In genomic region chr10:6494452-6494839, GRCh38 we compare ENCODE assay signal across 18 cellular contexts.
DNase-seq lines count a peak whose midpoint lies in the region; ATAC-seq and TF ChIP-seq lines count a peak whose summit lies in the region.
"Had no signal": no experiment of that assay in that cellular context is flagged by ENCODE, and none has a peak within 500 bp of the region (broad histone marks: within the 10 kb centered on the region; RNA-seq: fewer than 3 reads in every experiment).

No MANE protein-coding gene starts in this region.

- H3K9me3 ChIP-seq in Peyer's patch = no peaks in the 10 kb centered on the region
- H3K9me3 ChIP-seq in effector memory CD4-positive, alpha-beta T cell (ENCODE audit: control insufficient read depth, low read length) = peaks cover 4% of the 10 kb centered on the region
- H3K9me3 ChIP-seq in prostate gland = no peaks in the 10 kb centered on the region
- H3K9me3 ChIP-seq in mucosa of descending colon = no peaks in the 10 kb centered on the region
- H3K9me3 ChIP-seq: SJCRH30 had no signal

- peak overlapping the region; percentile 8 to 63 (median 54) for H3K27ac ChIP-seq in Peyer's patch
- peak overlapping the region; percentile 75 for H3K27ac ChIP-seq in effector memory CD4-positive, alpha-beta T cell (ENCODE audit: insufficient read depth, low read length, poor library complexity, severe bottlenecking)
- H3K27ac ChIP-seq in prostate gland = no peak overlapping the region
- H3K27ac ChIP-seq: 22Rv1, KMS-11, RWPE1, SJCRH30 had no signal

- no peaks in the 10 kb centered on the region for H3K36me3 ChIP-seq in Peyer's patch
- H3K36me3 ChIP-seq in effector memory CD4-positive, alpha-beta T cell (ENCODE audit: control insufficient read depth, insufficient read depth, low read length) = peaks cover 65% of the 10 kb centered on the region
- no peaks in the 10 kb centered on the region for H3K36me3 ChIP-seq in prostate gland
- no peaks in the 10 kb centered on the region for H3K36me3 ChIP-seq in mucosa of descending colon (ENCODE audit: low read depth)
- H3K36me3 ChIP-seq: SJCRH30 had no signal

- H3K4me3 ChIP-seq in Peyer's patch = no peak overlapping the region
- H3K4me3 ChIP-seq in effector memory CD4-positive, alpha-beta T cell (ENCODE audit: insufficient read depth, low read depth, low read length, poor library complexity, severe bottlenecking) = peak overlapping the region; percentile 17
- no peak overlapping the region for H3K4me3 ChIP-seq in prostate gland
- H3K4me3 ChIP-seq in mucosa of descending colon = no peak overlapping the region
- H3K4me3 ChIP-seq: SJCRH30 had no signal

- TF ChIP-seq CTCF in Peyer's patch (IDR thresholded peaks at IDR 0.05) = no peak
- no peak for TF ChIP-seq CTCF in nephron progenitor cell (IDR thresholded peaks at IDR 0.05)
- TF ChIP-seq CTCF in prostate gland (IDR thresholded peaks at IDR 0.05) = no peak
- no peak for TF ChIP-seq CTCF in mucosa of descending colon (IDR thresholded peaks at IDR 0.05)

- no peak overlapping the region for H3K27ac Mint-ChIP-seq in activated T-cell treated with anti-CD3 and anti-CD28 coated beads, Interleukin-2, amount 50 U/mL, for 72 hours
- no peak overlapping the region for H3K27ac Mint-ChIP-seq in nephron progenitor cell
- H3K27ac Mint-ChIP-seq: H9 had no signal

- H3K9me3 Mint-ChIP-seq in activated T-cell treated with anti-CD3 and anti-CD28 coated beads, Interleukin-2, amount 50 U/mL, for 72 hours = no peaks in the 10 kb centered on the region
- H3K9me3 Mint-ChIP-seq in nephron progenitor cell = no peaks in the 10 kb centered on the region
- H3K9me3 Mint-ChIP-seq: H9 had no signal

- ATAC-seq in activated T-cell treated with anti-CD3 and anti-CD28 coated beads, Interleukin-2, amount 50 U/mL, for 72 hours (replicated peaks in 1 of 2) = peak; percentile 34 to 48
- no peak for ATAC-seq in HG03045 (IDR thresholded peaks at IDR 0.05; ENCODE audit: unreplicated experiment)
- ATAC-seq in mucosa of descending colon = no peak

- H3K4me3 Mint-ChIP-seq in activated T-cell treated with anti-CD3 and anti-CD28 coated beads, Interleukin-2, amount 50 U/mL, for 72 hours = no peak overlapping the region
- H3K4me3 Mint-ChIP-seq in nephron progenitor cell = no peak overlapping the region
- H3K4me3 Mint-ChIP-seq: H9 had no signal

- H3K4me1 ChIP-seq in Peyer's patch (no peaks in the 10 kb centered on the region), prostate gland (replicated peaks) (no peaks in the 10 kb centered on the region), mucosa of descending colon (ENCODE audit: low read depth) (no peaks in the 10 kb centered on the region)
- peaks cover 45% of the 10 kb centered on the region for H3K4me1 ChIP-seq in effector memory CD4-positive, alpha-beta T cell (ENCODE audit: control insufficient read depth, insufficient read depth, low read length, poor library complexity, severe bottlenecking)
- H3K4me1 ChIP-seq: SJCRH30 had no signal

- intact Hi-C loops in prostate gland (cut with DNase I) (no loop called here), mucosa of descending colon (cut with DNase I, micrococcal nuclease) (no loop called here)

- H3K36me3 Mint-ChIP-seq in activated T-cell treated with anti-CD3 and anti-CD28 coated beads, Interleukin-2, amount 50 U/mL, for 72 hours (ENCODE audit: insufficient read depth in 2 of 2) = peaks cover 23 to 37% of the 10 kb centered on the region in 2 donors
- peaks cover 27% of the 10 kb centered on the region for H3K36me3 Mint-ChIP-seq in nephron progenitor cell (ENCODE audit: low read depth)

- TF ChIP-seq POLR2A in Peyer's patch (IDR thresholded peaks at IDR 0.05) (no peak), prostate gland (IDR thresholded peaks at IDR 0.05) (no peak)

- no peaks in the 10 kb centered on the region for H3K27me3 ChIP-seq in Peyer's patch
- H3K27me3 ChIP-seq in effector memory CD4-positive, alpha-beta T cell (replicated peaks; ENCODE audit: control insufficient read depth, insufficient read depth, low read length, poor library complexity, severe bottlenecking) = no peaks in the 10 kb centered on the region
- H3K27me3 ChIP-seq in prostate gland (replicated peaks; ENCODE audit: insufficient read depth) = no peaks in the 10 kb centered on the region
- H3K27me3 ChIP-seq: SJCRH30 had no signal

- H3K4me1 Mint-ChIP-seq in activated T-cell treated with anti-CD3 and anti-CD28 coated beads, Interleukin-2, amount 50 U/mL, for 72 hours (ENCODE audit: low read depth) = peaks cover 26% of the 10 kb centered on the region
- no peaks in the 10 kb centered on the region for H3K4me1 Mint-ChIP-seq in nephron progenitor cell
- H3K4me1 Mint-ChIP-seq: H9 had no signal

- H3K27me3 Mint-ChIP-seq in activated T-cell treated with anti-CD3 and anti-CD28 coated beads, Interleukin-2, amount 50 U/mL, for 72 hours (ENCODE audit: low read depth) = no peaks in the 10 kb centered on the region
- no peaks in the 10 kb centered on the region for H3K27me3 Mint-ChIP-seq in nephron progenitor cell (ENCODE audit: low read depth, poor library complexity)

- no peak for DNase-seq in activated T-cell treated with anti-CD3 and anti-CD28 coated beads, Interleukin-2, amount 50 U/mL, for 72 hours
- DNase-seq in activated T-cell treated with anti-CD3 and anti-CD28 coated beads for 4 hours = no peak
- DNase-seq in Peyer's patch = no peak
- DNase-seq in effector memory CD4-positive, alpha-beta T cell = no peak
- DNase-seq in nephron progenitor cell = no peak
- DNase-seq in prostate gland (ENCODE audit: low spot score) = no peak
- no peak for DNase-seq in mucosa of descending colon
- DNase-seq: AML-193, H9, NCI-H1436, NCI-H1930, NCI-H345, NCI-H524 treated with DMSO at 0.1 percent for 48 hours, SJCRH30 had no signal

- WGBS in prostate gland = 66% methylated on average over 2 of the region's 2 CpGs

Comparison
In these comparisons a context has a peak if more than half of its experiments do, and no peak if none do; other contexts are left out.
1. ATAC-seq: peak in activated T-cell treated with anti-CD3 and anti-CD28 coated beads, Interleukin-2, amount 50 U/mL, for 72 hours (2 of 2); none in HG03045 (single experiment) and mucosa of descending colon (single experiment).
2. H3K27ac ChIP-seq: peak in Peyer's patch (4 of 4) and effector memory CD4-positive, alpha-beta T cell (single experiment); none in prostate gland (0 of 2).